1 cellular context compared by ENCODE assay signal in genomic region chr5:179617930-179618329, GRCh38.
TF ChIP-seq lines count a peak whose summit lies in the region.

No MANE protein-coding gene starts in this region.

TF ChIP-seq in GM23338, 12 proteins besides CTCF, POLR2A, EP300 and RAD21 (continued from another document):
- TF ChIP-seq REST (IDR thresholded peaks at IDR 0.05; ENCODE audit: unreplicated experiment) (no peak), ZNF331 (CRISPR knock-in tag; IDR thresholded peaks at IDR 0.05; ENCODE audit: low read depth) (no peak)
